ENCODE assay signal across 19 cellular contexts in the genomic region with DNA sequence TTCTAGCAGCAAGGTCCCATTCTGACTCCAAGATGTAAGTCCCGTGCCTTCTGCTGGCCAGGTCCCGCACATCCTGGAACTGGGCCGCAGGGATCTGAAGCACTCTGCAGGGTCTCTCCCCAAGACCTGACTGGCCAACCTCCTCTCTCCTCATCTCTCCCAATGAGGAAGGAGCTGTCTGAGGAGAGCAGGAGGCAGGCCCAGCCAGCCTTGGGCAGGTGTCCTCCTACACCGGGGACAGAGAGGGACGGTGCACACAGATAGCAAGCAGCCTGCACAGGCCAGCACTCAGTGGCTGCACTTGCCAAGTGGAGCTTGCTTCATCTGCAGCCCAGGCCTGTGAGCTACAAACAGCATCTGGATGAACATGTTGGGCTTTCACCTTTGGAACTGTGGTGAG.
DNase-seq lines count a peak whose midpoint lies in the region; ATAC-seq and TF ChIP-seq lines count a peak whose summit lies in the region.
"Had no signal": no experiment of that assay in that cellular context is flagged by ENCODE, and none has a peak within 500 bp of the region (broad histone marks: within the 10 kb centered on the region; RNA-seq: fewer than 3 reads in every experiment).

No MANE protein-coding gene starts in this region.

- H3K27ac ChIP-seq in H9 (ENCODE audit: insufficient read length, low read depth, low read length), result no peak overlapping the region
- peak overlapping the region; percentile 61; the same call in 1 of the 2 replicates for H3K27ac ChIP-seq in RWPE1
- H3K27ac ChIP-seq in gastrocnemius medialis, result peak overlapping the region; percentile 64 to 83 (median 77)
- H3K27ac ChIP-seq: neural progenitor cell, SJCRH30 had no signal

- H3K18ac ChIP-seq in H9 (ENCODE audit: insufficient read length, low read depth, low read length), result no peak overlapping the region

- H3K9me3 ChIP-seq in H9 (ENCODE audit: control insufficient read depth, low read depth, low read length) (no peaks in the 10 kb centered on the region), gastrocnemius medialis (no peaks in the 10 kb centered on the region)
- H3K9me3 ChIP-seq: SJCRH30 had no signal

- no peak overlapping the region for H3K4ac ChIP-seq in H9 (ENCODE audit: low read depth, low read length)

- DNase-seq in H9 (peak; percentile 19), RWPE1 (ENCODE audit: low spot score) (no peak), left lobe of liver (ENCODE audit: low spot score) (peak; percentile 42), gastrocnemius medialis (no peak), NCI-H2196 treated with DMSO at 0.1 percent for 48 hours (lab: John Stamatoyannopoulos, UW; ENCODE audit: unreplicated experiment) (no peak)
- DNase-seq: activated CD4-positive, alpha-beta T cell treated with anti-CD3 and anti-CD28 coated beads for 1 hour; activated naive CD4-positive, alpha-beta T cell treated with anti-CD3 and anti-CD28 coated beads for 36 hours; DMS 273 treated with DMSO at 0.1 percent for 48 hours; KG1; NCI-H524 treated with DMSO at 0.1 percent for 48 hours; stimulated activated CD4-positive, alpha-beta T cell treated with anti-CD3 and anti-CD28 coated beads, Interleukin-2, amount 100 ng/mL, for 24 hours had no signal

- H3K4me1 Mint-ChIP-seq in H9, result peaks cover 24 to 32% of the 10 kb centered on the region in 2 experiments

- intact Hi-C loops in gastrocnemius medialis (cut with DNase I; ENCODE audit: low total_unique reads), result loop anchor here (1.0 to 5.0 kb wide), 3 partner anchors 37 to 1889 kb away; a partner anchor contains a TSS

- H3K9ac ChIP-seq in H9 (ENCODE audit: extremely low read depth, insufficient read length, low read length), result no peak overlapping the region
- H3K9ac ChIP-seq: neural progenitor cell had no signal

- H2BK5ac ChIP-seq in H9 (ENCODE audit: insufficient read length, low read length), result no peak overlapping the region

- H3K79me2 ChIP-seq in H9 (ENCODE audit: insufficient read depth, low read length), result no peaks in the 10 kb centered on the region

- H3K9me3 Mint-ChIP-seq in H9, result no peaks in the 10 kb centered on the region
- H3K9me3 Mint-ChIP-seq: activated naive CD4-positive, alpha-beta T cell treated with anti-CD3 and anti-CD28 coated beads for 36 hours; CD4-positive, alpha-beta T cell; neural progenitor cell; T-cell had no signal

- H3K79me1 ChIP-seq in H9 (ENCODE audit: insufficient read depth, low read depth, low read length, poor library complexity, severe bottlenecking), result no peaks in the 10 kb centered on the region

- H4K5ac ChIP-seq in H9 (ENCODE audit: insufficient read length, low read depth, low read length), result no peak overlapping the region

- CTCF ChIA-PET in RWPE1 (lab: Yijun Ruan, JAX), result interaction anchor here (0.6 kb wide), 1 partner anchor 20 kb away, joined by 3 read pairs; no protein-coding TSS in a partner anchor

- H2AK5ac ChIP-seq in H9 (ENCODE audit: insufficient read length, low read length), result no peak overlapping the region

- H3K27me3 Mint-ChIP-seq in H9 (ENCODE audit: low read depth), result peaks cover 8% of the 10 kb centered on the region
- H3K27me3 Mint-ChIP-seq: CD4-positive, alpha-beta T cell; T-cell had no signal

- no peak for TF ChIP-seq POLR2A in gastrocnemius medialis (IDR thresholded peaks at IDR 0.05)

- ATAC-seq in left lobe of liver (no peak), gastrocnemius medialis (no peak), HG02973 (IDR thresholded peaks at IDR 0.05; ENCODE audit: unreplicated experiment) (no peak), GM21576 (IDR thresholded peaks at IDR 0.05; ENCODE audit: unreplicated experiment) (no peak)
- ATAC-seq: T-cell had no signal

- H3K4me3 ChIP-seq in gastrocnemius medialis, result no peak overlapping the region
- H3K4me3 ChIP-seq: lung, neural progenitor cell, SJCRH30, smooth muscle cell had no signal

- H3K14ac ChIP-seq in H9 (ENCODE audit: insufficient read depth, low read length), result no peak overlapping the region

- no peak overlapping the region for H4K91ac ChIP-seq in H9 (ENCODE audit: insufficient read length, low read depth, low read length)

- peaks cover 7% of the 10 kb centered on the region; the same call in 1 of the 2 replicates for H3K4me1 ChIP-seq in H9 (ENCODE audit: insufficient read depth, low read length)
- H3K4me1 ChIP-seq in gastrocnemius medialis, result peaks cover 44 to 52% of the 10 kb centered on the region in 2 donors

- H4K20me1 ChIP-seq in H9 (ENCODE audit: control insufficient read depth, insufficient read depth, insufficient read length), result no peaks in the 10 kb centered on the region

- H3K23ac ChIP-seq in H9 (ENCODE audit: insufficient read length, low read depth, low read length), result no peak overlapping the region

- H2BK15ac ChIP-seq in H9 (ENCODE audit: low read depth, low read length), result no peak overlapping the region

- H3K27ac Mint-ChIP-seq in H9, result no peak overlapping the region
- H3K27ac Mint-ChIP-seq: activated naive CD4-positive, alpha-beta T cell treated with anti-CD3 and anti-CD28 coated beads for 36 hours; CD4-positive, alpha-beta T cell; neural progenitor cell; T-cell had no signal

- TF ChIP-seq CTCF in H9 (conservative IDR thresholded peaks at IDR 0.05) (no peak), RWPE1 (conservative IDR thresholded peaks at IDR 0.05; ENCODE audit: low read depth) (no peak), gastrocnemius medialis (IDR thresholded peaks at IDR 0.05 in 4 of 5, conservative IDR thresholded peaks at IDR 0.05 in 1 of 5) (no peak)

- H3K23me2 ChIP-seq in H9 (ENCODE audit: insufficient read length, low read depth, low read length, poor library complexity, severe bottlenecking), result no peaks in the 10 kb centered on the region

- H3K4me3 Mint-ChIP-seq in H9, result no peak overlapping the region
- H3K4me3 Mint-ChIP-seq: activated naive CD4-positive, alpha-beta T cell treated with anti-CD3 and anti-CD28 coated beads for 36 hours; CD4-positive, alpha-beta T cell; neural progenitor cell; T-cell had no signal

- H2BK12ac ChIP-seq in H9 (ENCODE audit: insufficient read length, low read depth, low read length), result no peak overlapping the region

- H4K8ac ChIP-seq in H9 (replicated peaks; ENCODE audit: insufficient read length, low read depth, low read length), result no peak overlapping the region

- no CpG with 5 or more reads among the region's 5 CpGs for WGBS in H9 (ENCODE audit: extremely low coverage, insufficient read length, low lambda C conversion rate)

- POLR2A ChIA-PET in RWPE1 (lab: Yijun Ruan, JAX; ENCODE audit: low non-redundant PET), result no interaction called here

- no peaks in the 10 kb centered on the region; a peak in 1 of 7 replicates for H3K36me3 Mint-ChIP-seq in H9 (ENCODE audit: insufficient read depth in 1 of 3, low read depth in 3 of 3)
- H3K36me3 Mint-ChIP-seq: neural progenitor cell, T-cell had no signal

- no peak overlapping the region for H2BK120ac ChIP-seq in H9 (ENCODE audit: low read depth, low read length, poor library complexity, severe bottlenecking)

- no peaks in the 10 kb centered on the region for H3K36me3 ChIP-seq in gastrocnemius medialis
- H3K36me3 ChIP-seq: neural progenitor cell, SJCRH30 had no signal

- in situ Hi-C loops in gastrocnemius medialis (cut with MboI; ENCODE audit: low sequenced_read_pairs in 4 of 4), result loop anchor here (25.0 kb wide), 1 partner anchor 474 kb away; a partner anchor contains a TSS

- no peak overlapping the region for H2BK20ac ChIP-seq in H9 (ENCODE audit: low read depth, low read length, poor library complexity, severe bottlenecking)

- H3T11ph ChIP-seq in H9 (ENCODE audit: low read length), result no peak overlapping the region

- H2AFZ ChIP-seq in H9 (ENCODE audit: low read length), result no peak overlapping the region
- H2AFZ ChIP-seq: neural progenitor cell had no signal

- no peaks in the 10 kb centered on the region for H3K27me3 ChIP-seq in H9 (ENCODE audit: insufficient read depth, low read length)
- H3K27me3 ChIP-seq in gastrocnemius medialis, result no peaks in the 10 kb centered on the region
- H3K27me3 ChIP-seq: neural progenitor cell, SJCRH30 had no signal

- no peak overlapping the region for H3K4me2 ChIP-seq in H9 (ENCODE audit: insufficient read depth, insufficient read length, low read length)
- H3K4me2 ChIP-seq: neural progenitor cell, smooth muscle cell had no signal

- H3K56ac ChIP-seq in H9 (ENCODE audit: insufficient read length, low read depth, low read length), result no peak overlapping the region

Comparison
In these comparisons a context has a peak if more than half of its experiments do, and no peak if none do; other contexts are left out.
1. DNase-seq: peak in H9 (single experiment) and left lobe of liver (single experiment); none in RWPE1 (single experiment), gastrocnemius medialis (0 of 2) and NCI-H2196 treated with DMSO at 0.1 percent for 48 hours (single experiment).